7 cellular contexts compared by ENCODE assay signal in genomic region chr2:218710334-218710686, GRCh38.
DNase-seq lines count a peak whose midpoint lies in the region; ATAC-seq lines count a peak whose summit lies in the region.

No MANE protein-coding gene starts in this region.

- H3K4me1 Mint-ChIP-seq in activated naive CD8-positive, alpha-beta T cell (ENCODE audit: low read depth) = peaks cover 16% of the 10 kb centered on the region
- H3K4me1 Mint-ChIP-seq in stimulated activated naive B cell treated with anti-CD40 and anti-IgM and Interleukin-4, amounts not matched to agents 10 μg/mL and 1 μg/mL and 100 μg/mL, for 72 hours = peaks cover 9 to 16% of the 10 kb centered on the region in 2 donors

- H3K36me3 Mint-ChIP-seq in activated naive CD8-positive, alpha-beta T cell = no peaks in the 10 kb centered on the region
- no peaks in the 10 kb centered on the region for H3K36me3 Mint-ChIP-seq in stimulated activated naive B cell treated with anti-CD40 and anti-IgM and Interleukin-4, amounts not matched to agents 10 μg/mL and 1 μg/mL and 100 μg/mL, for 72 hours

- peak overlapping the region; percentile 92; the same call in 1 of the 2 replicates for H3K4me3 ChIP-seq in HUES48 (ENCODE audit: low read depth, low read length)
- peak overlapping the region; percentile 34 for H3K4me3 ChIP-seq in iPS-18a (ENCODE audit: low read length)

- no peak for ATAC-seq in stimulated activated naive B cell treated with anti-CD40 and anti-IgM and Interleukin-4, amounts not matched to agents 10 μg/mL and 1 μg/mL and 100 μg/mL, for 72 hours (replicated peaks)
- no peak for ATAC-seq in HG02852 (IDR thresholded peaks at IDR 0.05; ENCODE audit: unreplicated experiment)

- H3K9ac ChIP-seq in HUES48 (ENCODE audit: low read depth, low read length) (no peak overlapping the region), iPS-18a (ENCODE audit: low read length) (peak overlapping the region; percentile 74)

- H3K27me3 Mint-ChIP-seq in activated naive CD8-positive, alpha-beta T cell = no peaks in the 10 kb centered on the region
- peaks cover 0 to 6% of the 10 kb centered on the region in 2 donors for H3K27me3 Mint-ChIP-seq in stimulated activated naive B cell treated with anti-CD40 and anti-IgM and Interleukin-4, amounts not matched to agents 10 μg/mL and 1 μg/mL and 100 μg/mL, for 72 hours

- no peak overlapping the region for H3K27ac Mint-ChIP-seq in activated naive CD8-positive, alpha-beta T cell
- peak overlapping the region; percentile 94 for H3K27ac Mint-ChIP-seq in stimulated activated naive B cell treated with anti-CD40 and anti-IgM and Interleukin-4, amounts not matched to agents 10 μg/mL and 1 μg/mL and 100 μg/mL, for 72 hours

- H3K9me3 ChIP-seq in HUES48 (ENCODE audit: control insufficient read depth, insufficient read depth, low read length) (no peaks in the 10 kb centered on the region), iPS-18a (ENCODE audit: control insufficient read depth, low read depth, low read length) (no peaks in the 10 kb centered on the region)

- 0 out of 2 replicates have a peak, but pooled peaks cover 6% of the 10 kb centered on the region for H3K36me3 ChIP-seq in HUES48 (ENCODE audit: control insufficient read depth, insufficient read depth, low read length)
- no peaks in the 10 kb centered on the region for H3K36me3 ChIP-seq in iPS-18a (ENCODE audit: control insufficient read depth, low read depth, low read length)

- H3K27ac ChIP-seq in HUES48 (ENCODE audit: low read depth, low read length) (no peak overlapping the region), iPS-18a (ENCODE audit: low read length) (no peak overlapping the region)

- no peaks in the 10 kb centered on the region for H3K9me3 Mint-ChIP-seq in activated naive CD8-positive, alpha-beta T cell (ENCODE audit: low read depth)
- no peaks in the 10 kb centered on the region for H3K9me3 Mint-ChIP-seq in stimulated activated naive B cell treated with anti-CD40 and anti-IgM and Interleukin-4, amounts not matched to agents 10 μg/mL and 1 μg/mL and 100 μg/mL, for 72 hours

- H3K4me3 Mint-ChIP-seq in activated naive CD8-positive, alpha-beta T cell = peak overlapping the region; percentile 99
- peak overlapping the region; percentile 93 to 96 for H3K4me3 Mint-ChIP-seq in stimulated activated naive B cell treated with anti-CD40 and anti-IgM and Interleukin-4, amounts not matched to agents 10 μg/mL and 1 μg/mL and 100 μg/mL, for 72 hours

- H3K4me1 ChIP-seq in HUES48 (ENCODE audit: control insufficient read depth, insufficient read depth, low read length) = peaks cover 7% of the 10 kb centered on the region
- H3K4me1 ChIP-seq in iPS-18a (ENCODE audit: control insufficient read depth, low read depth, low read length) = peaks cover 8% of the 10 kb centered on the region

- DNase-seq in stimulated activated naive B cell treated with anti-CD40 and anti-IgM and Interleukin-4, amounts not matched to agents 10 μg/mL and 1 μg/mL and 100 μg/mL, for 72 hours = no peak
- no peak for DNase-seq in NCI-H748 treated with DMSO at 0.1 percent for 48 hours (lab: John Stamatoyannopoulos, UW)
- no peak for DNase-seq in activated effector memory CD4-positive, alpha-beta T cell treated with anti-CD3 and anti-CD28 coated beads, Interleukin-2, amount 50 U/mL, for 16 hours

- H3K27me3 ChIP-seq in HUES48 (ENCODE audit: control insufficient read depth, insufficient read depth, low read length) (no peaks in the 10 kb centered on the region), iPS-18a (ENCODE audit: control insufficient read depth, insufficient read depth, low read length) (no peaks in the 10 kb centered on the region)
